ENCODE assay signal across 22 cellular contexts in the genomic region with DNA sequence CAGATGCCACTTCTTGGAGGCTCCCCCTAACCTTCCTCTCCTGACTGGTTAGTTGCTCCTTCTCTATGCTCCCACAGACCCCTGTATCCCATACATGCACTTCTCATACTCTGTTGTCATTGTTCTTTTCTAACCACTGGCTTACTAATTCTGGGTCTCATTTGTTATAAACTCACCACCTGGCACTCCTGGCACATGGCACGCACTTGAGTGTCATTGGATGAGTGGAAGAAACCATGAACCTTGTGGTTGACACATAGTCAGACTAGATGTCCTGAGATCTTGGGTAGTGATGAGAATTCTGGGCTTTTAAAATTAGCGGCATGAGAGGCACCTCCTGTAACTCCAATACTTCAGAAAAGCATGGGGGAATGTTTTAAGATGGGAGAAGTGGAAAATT.
"Had no signal": no experiment of that assay in that cellular context is flagged by ENCODE, and none has a peak within 500 bp of the region (broad histone marks: within the 10 kb centered on the region; RNA-seq: fewer than 3 reads in every experiment).

No MANE protein-coding gene starts in this region.

- H3K27ac Mint-ChIP-seq: dendritic cell treated with granulocyte-macrophage colony-stimulating factor and Interleukin-4, amounts not matched to agents 40 ng/mL and 50 ng/mL, for 4 days; progenitor cell of endocrine pancreas had no signal

- H3K27ac ChIP-seq: ascending aorta, breast epithelium, foreskin keratinocyte, left ventricle myocardium inferior, SJSA1, skin epidermis, stomach, thoracic aorta, upper lobe of right lung had no signal

- ATAC-seq: foreskin keratinocyte, right cardiac atrium, upper lobe of right lung had no signal

- H3K27me3 Mint-ChIP-seq: dendritic cell treated with granulocyte-macrophage colony-stimulating factor and Interleukin-4, amounts not matched to agents 40 ng/mL and 50 ng/mL, for 4 days had no signal

- H3K36me3 ChIP-seq: ascending aorta, breast epithelium, left ventricle myocardium inferior, SJSA1, thoracic aorta, upper lobe of right lung had no signal

- H3K4me1 ChIP-seq: breast epithelium had no signal

- H3K27me3 ChIP-seq: ascending aorta, breast epithelium, foreskin keratinocyte, SJSA1, stomach, upper lobe of right lung had no signal

- H3K4me3 ChIP-seq: ascending aorta, breast epithelium, left ventricle myocardium inferior, SJSA1, skin epidermis, stomach, thoracic aorta, upper lobe of right lung had no signal

- DNase-seq: activated CD4-positive, alpha-beta T cell treated with anti-CD3 and anti-CD28 coated beads, Interleukin-2, amount 50 U/mL, for 4 hours; activated CD4-positive, CD25-positive, alpha-beta regulatory T cell; activated CD8-positive, alpha-beta memory T cell treated with anti-CD3 and anti-CD28 coated beads, Interleukin-2, amount 50 U/mL, for 4 hours; cerebellar nuclear complex; effector memory CD4-positive, alpha-beta T cell; foreskin keratinocyte; glutamatergic neuron; hypothalamus; left ventricle myocardium inferior; mesendoderm; right cardiac atrium; stimulated activated CD4-positive, alpha-beta T cell treated with anti-CD3 and anti-CD28 coated beads, Interleukin-4, amount 100 ng/mL, for 4 hours; stimulated activated CD8-positive, alpha-beta memory T cell treated with anti-CD3 and anti-CD28 coated beads, Interleukin-4, amount 100 ng/mL, for 48 hours; stomach; upper lobe of right lung had no signal

- H3K9me3 ChIP-seq: ascending aorta, breast epithelium, left ventricle myocardium inferior, SJSA1, stomach, thoracic aorta, upper lobe of right lung had no signal

- H3K4me3 Mint-ChIP-seq: dendritic cell treated with granulocyte-macrophage colony-stimulating factor and Interleukin-4, amounts not matched to agents 40 ng/mL and 50 ng/mL, for 4 days had no signal

- H3K9me3 Mint-ChIP-seq: dendritic cell treated with granulocyte-macrophage colony-stimulating factor and Interleukin-4, amounts not matched to agents 40 ng/mL and 50 ng/mL, for 4 days had no signal
